Comparison of ENCODE assay signal across 20 cellular contexts in the genomic region with DNA sequence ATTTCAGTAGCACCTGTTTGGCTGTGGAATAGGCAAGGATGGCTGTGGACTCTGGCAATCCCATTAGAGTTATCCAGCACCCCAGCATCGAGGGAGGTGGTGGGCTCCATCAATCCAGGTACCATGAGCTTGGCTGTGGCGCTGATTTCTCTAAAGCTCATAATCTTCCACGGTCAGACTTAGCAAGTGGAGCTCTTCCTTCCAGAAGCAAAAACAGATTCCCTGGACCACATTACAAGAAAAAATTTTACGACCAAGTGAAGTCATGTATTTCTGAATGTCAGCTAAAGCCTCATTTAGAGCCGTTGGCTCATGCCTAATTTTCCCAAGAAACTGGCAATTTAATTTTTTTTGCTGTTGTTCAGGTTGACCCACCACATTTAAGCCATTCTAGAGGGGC.
DNase-seq lines count a peak whose midpoint lies in the region; ATAC-seq and TF ChIP-seq lines count a peak whose summit lies in the region.
"Had no signal": no experiment of that assay in that cellular context is flagged by ENCODE, and none has a peak within 500 bp of the region (broad histone marks: within the 10 kb centered on the region; RNA-seq: fewer than 3 reads in every experiment).

No MANE protein-coding gene starts in this region.

- peaks cover 58% of the 10 kb centered on the region for H3K4me1 ChIP-seq in HEK293 (ENCODE audit: control insufficient read depth, insufficient read depth, low read length)
- H3K4me1 ChIP-seq: SJSA1 had no signal

- no peaks in the 10 kb centered on the region for H3K36me3 ChIP-seq in HEK293 (ENCODE audit: control insufficient read depth in 2 of 2, insufficient read depth in 1 of 2, low read length in 2 of 2)
- H3K36me3 ChIP-seq: BLaER1 treated with 17β-estradiol and CSF1 and Interleukin-3, amounts not matched to agents 10 nM and 100 nM; SJSA1 had no signal

- no peak overlapping the region for H3K4me3 Mint-ChIP-seq in activated CD8-positive, alpha-beta T cell treated with anti-CD3 and anti-CD28 coated beads for 36 hours
- no peak overlapping the region for H3K4me3 Mint-ChIP-seq in activated CD8-positive, alpha-beta T cell treated with anti-CD3 and anti-CD28 coated beads, Interleukin-2, amount 10 ng/mL, durations not matched to agents 7 days and 5 days
- H3K4me3 Mint-ChIP-seq in effector memory CD8-positive, alpha-beta T cell = no peak overlapping the region
- H3K4me3 Mint-ChIP-seq in stimulated activated effector memory CD8-positive, alpha-beta T cell treated with anti-CD3 and anti-CD28 coated beads, Interleukin-12 subunit alpha, Interleukin-12 subunit beta, amount 100 ng/mL, for 72 hours = no peak overlapping the region
- H3K4me3 Mint-ChIP-seq: HFFc6 had no signal

- DNase-seq in activated CD8-positive, alpha-beta T cell treated with anti-CD3 and anti-CD28 coated beads for 36 hours = no peak
- no peak for DNase-seq in activated CD8-positive, alpha-beta T cell treated with anti-CD3 and anti-CD28 coated beads, Interleukin-2, amount 10 ng/mL, durations not matched to agents 7 days and 5 days
- no peak for DNase-seq in effector memory CD8-positive, alpha-beta T cell
- no peak for DNase-seq in stimulated activated effector memory CD8-positive, alpha-beta T cell treated with anti-CD3 and anti-CD28 coated beads, Interleukin-12 subunit alpha, Interleukin-12 subunit beta, amount 100 ng/mL, for 72 hours (ENCODE audit: low spot score in 2 of 2)
- DNase-seq in Ammon's horn (ENCODE audit: low spot score) = no peak
- DNase-seq: COR-L47, DMS 273 treated with DMSO at 0.1 percent for 48 hours, DND-41, HFFc6, KG1, NCI-H1092, NCI-H1436 treated with DMSO at 0.1 percent for 48 hours, NCI-H2029, NCI-H345, NCI-H526 treated with DMSO at 0.1 percent for 48 hours had no signal

- no peak overlapping the region for H3K4me3 ChIP-seq in HEK293 (ENCODE audit: low read depth, low read length)
- H3K4me3 ChIP-seq: BLaER1 treated with 17β-estradiol and CSF1 and Interleukin-3, amounts not matched to agents 10 nM and 100 nM; SJSA1 had no signal

- H3K27ac ChIP-seq in HEK293 (ENCODE audit: extremely low read depth, low read depth, low read length) = no peak overlapping the region
- H3K27ac ChIP-seq: BLaER1 treated with 17β-estradiol and CSF1 and Interleukin-3, amounts not matched to agents 10 nM and 100 nM; SJSA1 had no signal

- no peaks in the 10 kb centered on the region for H3K9me3 Mint-ChIP-seq in activated CD8-positive, alpha-beta T cell treated with anti-CD3 and anti-CD28 coated beads for 36 hours
- H3K9me3 Mint-ChIP-seq in activated CD8-positive, alpha-beta T cell treated with anti-CD3 and anti-CD28 coated beads, Interleukin-2, amount 10 ng/mL, durations not matched to agents 7 days and 5 days (ENCODE audit: insufficient read depth) = no peaks in the 10 kb centered on the region
- no peaks in the 10 kb centered on the region for H3K9me3 Mint-ChIP-seq in effector memory CD8-positive, alpha-beta T cell
- no peaks in the 10 kb centered on the region for H3K9me3 Mint-ChIP-seq in stimulated activated effector memory CD8-positive, alpha-beta T cell treated with anti-CD3 and anti-CD28 coated beads, Interleukin-12 subunit alpha, Interleukin-12 subunit beta, amount 100 ng/mL, for 72 hours

- no peak for TF ChIP-seq CTCF in activated CD8-positive, alpha-beta T cell treated with anti-CD3 and anti-CD28 coated beads for 36 hours (IDR thresholded peaks at IDR 0.05)
- TF ChIP-seq CTCF in HEK293 (tag by site-specific recombination; IDR thresholded peaks at IDR 0.05) = no peak

- H3K36me3 Mint-ChIP-seq in activated CD8-positive, alpha-beta T cell treated with anti-CD3 and anti-CD28 coated beads for 36 hours (ENCODE audit: low read depth) = no peaks in the 10 kb centered on the region
- H3K36me3 Mint-ChIP-seq in activated CD8-positive, alpha-beta T cell treated with anti-CD3 and anti-CD28 coated beads, Interleukin-2, amount 10 ng/mL, durations not matched to agents 7 days and 5 days (ENCODE audit: low read depth) = no peaks in the 10 kb centered on the region
- peaks cover 31% of the 10 kb centered on the region for H3K36me3 Mint-ChIP-seq in effector memory CD8-positive, alpha-beta T cell (ENCODE audit: insufficient read depth)
- H3K36me3 Mint-ChIP-seq in stimulated activated effector memory CD8-positive, alpha-beta T cell treated with anti-CD3 and anti-CD28 coated beads, Interleukin-12 subunit alpha, Interleukin-12 subunit beta, amount 100 ng/mL, for 72 hours = no peaks in the 10 kb centered on the region

- H3K4me1 Mint-ChIP-seq in activated CD8-positive, alpha-beta T cell treated with anti-CD3 and anti-CD28 coated beads for 36 hours (ENCODE audit: low read depth) = peaks cover 92% of the 10 kb centered on the region
- peaks cover 94% of the 10 kb centered on the region for H3K4me1 Mint-ChIP-seq in activated CD8-positive, alpha-beta T cell treated with anti-CD3 and anti-CD28 coated beads, Interleukin-2, amount 10 ng/mL, durations not matched to agents 7 days and 5 days (ENCODE audit: low read depth)
- peaks cover 64 to 75% of the 10 kb centered on the region in 2 donors for H3K4me1 Mint-ChIP-seq in effector memory CD8-positive, alpha-beta T cell (ENCODE audit: low read depth in 2 of 2)
- H3K4me1 Mint-ChIP-seq in stimulated activated effector memory CD8-positive, alpha-beta T cell treated with anti-CD3 and anti-CD28 coated beads, Interleukin-12 subunit alpha, Interleukin-12 subunit beta, amount 100 ng/mL, for 72 hours = peaks cover 87% of the 10 kb centered on the region

- CTCF ChIA-PET in activated CD8-positive, alpha-beta T cell treated with anti-CD3 and anti-CD28 coated beads for 36 hours (lab: Charles Lee) = interaction anchor here (0.7 to 10.3 kb wide), 3 partner anchors 11 to 39 kb away, joined by 3 to 100 read pairs (median 3); no protein-coding TSS in a partner anchor
- CTCF ChIA-PET in activated CD8-positive, alpha-beta T cell treated with anti-CD3 and anti-CD28 coated beads, Interleukin-2, amount 10 ng/mL, durations not matched to agents 7 days and 5 days (lab: Charles Lee) = interaction anchor here (0.7 to 16.7 kb wide), 3 partner anchors 7 to 604 kb away, joined by 3 to 324 read pairs (median 3); no protein-coding TSS in a partner anchor
- CTCF ChIA-PET in HEK293 (lab: Yijun Ruan, JAX) = interaction anchor here (1.2 kb wide), 1 partner anchor 12 kb away, joined by 5 read pairs; no protein-coding TSS in a partner anchor

- H3K9me3 ChIP-seq in HEK293 (ENCODE audit: control insufficient read depth, insufficient read depth, low read depth, low read length) = no peaks in the 10 kb centered on the region
- H3K9me3 ChIP-seq: BLaER1 treated with 17β-estradiol and CSF1 and Interleukin-3, amounts not matched to agents 10 nM and 100 nM; SJSA1 had no signal

- peak overlapping the region; percentile 19 for H3K27ac Mint-ChIP-seq in activated CD8-positive, alpha-beta T cell treated with anti-CD3 and anti-CD28 coated beads for 36 hours
- H3K27ac Mint-ChIP-seq in activated CD8-positive, alpha-beta T cell treated with anti-CD3 and anti-CD28 coated beads, Interleukin-2, amount 10 ng/mL, durations not matched to agents 7 days and 5 days = no peak overlapping the region
- peak overlapping the region; percentile 98 to 99 for H3K27ac Mint-ChIP-seq in effector memory CD8-positive, alpha-beta T cell
- peak overlapping the region; percentile 81 for H3K27ac Mint-ChIP-seq in stimulated activated effector memory CD8-positive, alpha-beta T cell treated with anti-CD3 and anti-CD28 coated beads, Interleukin-12 subunit alpha, Interleukin-12 subunit beta, amount 100 ng/mL, for 72 hours
- H3K27ac Mint-ChIP-seq: HFFc6 had no signal

- no peaks in the 10 kb centered on the region for H3K27me3 Mint-ChIP-seq in activated CD8-positive, alpha-beta T cell treated with anti-CD3 and anti-CD28 coated beads for 36 hours
- no peaks in the 10 kb centered on the region for H3K27me3 Mint-ChIP-seq in activated CD8-positive, alpha-beta T cell treated with anti-CD3 and anti-CD28 coated beads, Interleukin-2, amount 10 ng/mL, durations not matched to agents 7 days and 5 days (ENCODE audit: low read depth)
- H3K27me3 Mint-ChIP-seq in effector memory CD8-positive, alpha-beta T cell = no peaks in the 10 kb centered on the region

- no peak for ATAC-seq in activated CD8-positive, alpha-beta T cell treated with anti-CD3 and anti-CD28 coated beads for 36 hours
- no peak for ATAC-seq in activated CD8-positive, alpha-beta T cell treated with anti-CD3 and anti-CD28 coated beads, Interleukin-2, amount 10 ng/mL, durations not matched to agents 7 days and 5 days
- ATAC-seq in effector memory CD8-positive, alpha-beta T cell (replicated peaks) = no peak
- no peak for ATAC-seq in stimulated activated effector memory CD8-positive, alpha-beta T cell treated with anti-CD3 and anti-CD28 coated beads, Interleukin-12 subunit alpha, Interleukin-12 subunit beta, amount 100 ng/mL, for 72 hours
- ATAC-seq in HG03175 (IDR thresholded peaks at IDR 0.05; ENCODE audit: unreplicated experiment) = no peak
- ATAC-seq: Panc1 had no signal

- intact Hi-C loops in activated CD8-positive, alpha-beta T cell treated with anti-CD3 and anti-CD28 coated beads for 36 hours (cut with micrococcal nuclease) = no loop called here

- POLR2A ChIA-PET in activated CD8-positive, alpha-beta T cell treated with anti-CD3 and anti-CD28 coated beads for 36 hours (lab: Charles Lee) = interaction anchor here (13.3 kb wide), 1 partner anchor 12 kb away, joined by 261 read pairs; no protein-coding TSS in a partner anchor
- POLR2A ChIA-PET in activated CD8-positive, alpha-beta T cell treated with anti-CD3 and anti-CD28 coated beads, Interleukin-2, amount 10 ng/mL, durations not matched to agents 7 days and 5 days (lab: Charles Lee) = interaction anchor here (0.7 to 19.5 kb wide), 4 partner anchors 8 to 57 kb away, joined by 3 to 1291 read pairs (median 5); no protein-coding TSS in a partner anchor
- POLR2A ChIA-PET in HEK293 (lab: Yijun Ruan, JAX) = no interaction called here

TF ChIP-seq in HEK293, 187 proteins besides CTCF, POLR2A, EP300 and RAD21 (continues in another document):
- TF ChIP-seq ZNF610 (tag by site-specific recombination; IDR thresholded peaks at IDR 0.05; ENCODE audit: borderline replicate concordance) (no peak), ZNF24 (tag by site-specific recombination; IDR thresholded peaks at IDR 0.05) (no peak), ZEB2 (tag by site-specific recombination; IDR thresholded peaks at IDR 0.05) (no peak), GLI2 (tag by site-specific recombination; IDR thresholded peaks at IDR 0.05; ENCODE audit: borderline replicate concordance, low read depth) (no peak), ZNF155 (tag by site-specific recombination; IDR thresholded peaks at IDR 0.05) (no peak), ZFP37 (tag by site-specific recombination; IDR thresholded peaks at IDR 0.05) (no peak), ZNF837 (tag by site-specific recombination; IDR thresholded peaks at IDR 0.05) (no peak)
